Comparison of ENCODE assay signal across 18 cellular contexts in the genomic region with DNA sequence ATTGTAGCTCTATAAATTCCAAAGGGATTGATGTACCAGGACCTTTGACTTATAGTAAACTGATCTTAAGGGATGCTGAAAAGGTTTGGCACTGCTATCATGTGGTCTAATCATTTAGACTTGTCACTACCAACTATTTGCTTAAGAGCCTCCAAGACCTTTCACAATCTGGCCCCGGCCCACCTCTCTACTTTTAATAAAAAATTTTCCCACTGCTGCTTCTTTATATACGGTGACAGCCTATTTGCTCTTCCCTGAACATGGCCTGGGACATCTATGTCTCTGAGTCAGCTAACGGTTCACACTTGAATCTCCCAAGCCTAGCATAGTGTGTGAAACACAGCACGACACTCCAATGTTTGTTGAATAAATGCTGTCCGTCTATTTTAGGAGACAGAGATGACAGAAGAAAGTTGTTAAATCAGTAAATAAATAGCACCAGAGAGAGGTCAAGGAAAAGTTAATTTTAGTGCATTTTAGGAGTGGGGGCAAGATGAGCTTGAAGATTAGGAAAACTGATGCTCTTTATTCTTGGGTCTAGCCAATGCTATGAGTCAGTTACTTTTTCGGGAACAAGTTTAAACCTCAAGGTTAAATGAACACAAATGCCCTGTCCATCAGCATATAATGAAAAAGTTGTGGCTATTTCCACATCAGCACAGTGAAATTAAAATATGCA.
DNase-seq lines count a peak whose midpoint lies in the region; ATAC-seq and TF ChIP-seq lines count a peak whose summit lies in the region.
"Had no signal": no experiment of that assay in that cellular context is flagged by ENCODE, and none has a peak within 500 bp of the region (broad histone marks: within the 10 kb centered on the region; RNA-seq: fewer than 3 reads in every experiment).

No MANE protein-coding gene starts in this region.

- no peaks in the 10 kb centered on the region for H3K9me3 ChIP-seq in psoas muscle
- H3K9me3 ChIP-seq in BE2C, result no peaks in the 10 kb centered on the region
- H3K9me3 ChIP-seq: BLaER1, lower lobe of right lung had no signal

- H3K4me1 ChIP-seq in psoas muscle (peaks cover 55% of the 10 kb centered on the region), BE2C (no peaks in the 10 kb centered on the region)
- H3K4me1 ChIP-seq: BLaER1, lower lobe of right lung had no signal

- intact Hi-C loops in psoas muscle (cut with DNase I), result loop anchor here in 1 of 2 donors (10.0 kb wide), 1 partner anchor 118 kb away; no protein-coding TSS in a partner anchor

- peak; percentile 78 for ATAC-seq in SK-N-SH treated with all-trans-retinoic acid at 6 μM for 48 hours
- peak; percentile 68 to 81 (median 78) for ATAC-seq in psoas muscle
- ATAC-seq: lower lobe of right lung had no signal

- H3K4me3 ChIP-seq in fibroblast of villous mesenchyme (ENCODE audit: low read depth, low read length), result no peak overlapping the region
- no peak overlapping the region for H3K4me3 ChIP-seq in psoas muscle
- H3K4me3 ChIP-seq in BE2C (ENCODE audit: low read depth, low read length), result no peak overlapping the region
- H3K4me3 ChIP-seq: BLaER1, lower lobe of right lung had no signal

- 21 to 29% (median 28%) methylated on average over 6 of the region's 6 CpGs for WGBS in psoas muscle, 3 donors

- DNase-seq in EH (ENCODE audit: low read depth) (peak; percentile 91), fibroblast of villous mesenchyme (ENCODE audit: low read depth) (peak; percentile 31), psoas muscle (no peak), amygdala (lab: John Stamatoyannopoulos, UW) (no peak), BE2C (no peak), caudate nucleus (lab: John Stamatoyannopoulos, UW) (no peak), DMS53 treated with DMSO at 0.1 percent for 48 hours (lab: John Stamatoyannopoulos, UW; ENCODE audit: unreplicated experiment) (no peak)
- DNase-seq: activated B cell treated with CpG ODN at 0.5 μM for 24 hours; activated CD8-positive, alpha-beta memory T cell treated with anti-CD3 and anti-CD28 coated beads, Interleukin-2, amount 50 U/mL, for 48 hours; activated naive CD4-positive, alpha-beta T cell treated with anti-CD3 and anti-CD28 coated beads, Interleukin-2, amount 10 ng/mL, durations not matched to agents 7 days and 5 days; DMS79; lower lobe of right lung; NCI-H1694; small intestine; stimulated activated naive CD4-positive, alpha-beta T cell treated with Interleukin-2 at 50 U/mL for 16 hours; SW 1271 had no signal

- H3K27me3 ChIP-seq in psoas muscle (ENCODE audit: insufficient read depth in 3 of 3, low read length in 2 of 3), result no peaks in the 10 kb centered on the region
- no peaks in the 10 kb centered on the region for H3K27me3 ChIP-seq in BE2C
- H3K27me3 ChIP-seq: BLaER1 had no signal

- H3K27ac ChIP-seq in psoas muscle, result peak overlapping the region; percentile 84
- H3K27ac ChIP-seq in caudate nucleus (ENCODE audit: low read depth, low read length), result no peak overlapping the region
- H3K27ac ChIP-seq: BLaER1, lower lobe of right lung had no signal

- TF ChIP-seq CTCF in fibroblast of villous mesenchyme (IDR thresholded peaks at IDR 0.05; ENCODE audit: insufficient read depth, low read depth, low read length) (no peak), psoas muscle (IDR thresholded peaks at IDR 0.05) (no peak), BE2C (IDR thresholded peaks at IDR 0.05; ENCODE audit: low read depth, low read length) (no peak)

- H3K36me3 ChIP-seq in psoas muscle (ENCODE audit: insufficient read depth in 1 of 2, low read depth in 1 of 2) (no peaks in the 10 kb centered on the region), BE2C (no peaks in the 10 kb centered on the region)
- H3K36me3 ChIP-seq: BLaER1, lower lobe of right lung had no signal

TF ChIP-seq in SK-N-SH treated with all-trans-retinoic acid at 6 μM for 48 hours, 23 proteins besides CTCF, POLR2A, EP300 and RAD21:
- TF ChIP-seq, protein P1, sequence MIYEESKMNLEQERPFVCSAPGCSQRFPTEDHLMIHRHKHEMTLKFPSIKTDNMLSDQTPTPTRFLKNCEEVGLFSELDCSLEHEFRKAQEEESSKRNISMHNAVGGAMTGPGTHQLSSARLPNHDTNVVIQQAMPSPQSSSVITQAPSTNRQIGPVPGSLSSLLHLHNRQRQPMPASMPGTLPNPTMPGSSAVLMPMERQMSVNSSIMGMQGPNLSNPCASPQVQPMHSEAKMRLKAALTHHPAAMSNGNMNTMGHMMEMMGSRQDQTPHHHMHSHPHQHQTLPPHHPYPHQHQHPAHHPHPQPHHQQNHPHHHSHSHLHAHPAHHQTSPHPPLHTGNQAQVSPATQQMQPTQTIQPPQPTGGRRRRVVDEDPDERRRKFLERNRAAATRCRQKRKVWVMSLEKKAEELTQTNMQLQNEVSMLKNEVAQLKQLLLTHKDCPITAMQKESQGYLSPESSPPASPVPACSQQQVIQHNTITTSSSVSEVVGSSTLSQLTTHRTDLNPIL (CRISPR knock-in tag; IDR thresholded peaks at IDR 0.05; ENCODE audit: low read depth), result no peak
- no peak for TF ChIP-seq RARB (CRISPR knock-in tag; IDR thresholded peaks at IDR 0.05)

Comparison
In these comparisons a context has a peak if more than half of its experiments do, and no peak if none do; other contexts are left out.
1. DNase-seq: peak in EH (single experiment) and fibroblast of villous mesenchyme (single experiment); none in psoas muscle (0 of 2), amygdala (0 of 56), BE2C (single experiment), caudate nucleus (0 of 61) and DMS53 treated with DMSO at 0.1 percent for 48 hours (single experiment).